In genomic region chr4:148015468-148015867, GRCh38 we compare ENCODE assay signal across 16 cellular contexts.
DNase-seq lines count a peak whose midpoint lies in the region; FAIRE-seq and TF ChIP-seq lines count a peak whose summit lies in the region.
"Had no signal": no experiment of that assay in that cellular context is flagged by ENCODE, and none has a peak within 500 bp of the region (broad histone marks: within the 10 kb centered on the region; RNA-seq: fewer than 3 reads in every experiment).

No MANE protein-coding gene starts in this region.

- 96% methylated on average over 8 of the region's 8 CpGs for WGBS in mesenchymal stem cell

- no peak overlapping the region for H2BK12ac ChIP-seq in mesenchymal stem cell (ENCODE audit: low read length in 2 of 2)

- peaks cover 25% of the 10 kb centered on the region for H3K4me1 ChIP-seq in Caco-2
- H3K4me1 ChIP-seq in HUES48 (ENCODE audit: control insufficient read depth, insufficient read depth, low read length), result peaks cover 12% of the 10 kb centered on the region
- peaks cover 2 to 12% of the 10 kb centered on the region in 2 donors for H3K4me1 ChIP-seq in kidney (ENCODE audit: control insufficient read depth in 1 of 2, insufficient read depth in 1 of 2, low read depth in 1 of 2, low read length in 2 of 2)
- H3K4me1 ChIP-seq in mesenchymal stem cell (ENCODE audit: control insufficient read depth, insufficient read depth, low read depth, low read length), result peaks cover 4% of the 10 kb centered on the region

- no peak overlapping the region for H4K91ac ChIP-seq in mesenchymal stem cell (ENCODE audit: low read length)

- H3K79me1 ChIP-seq in mesenchymal stem cell (replicated peaks; ENCODE audit: low read length, poor library complexity, severe bottlenecking), result peaks cover 19% of the 10 kb centered on the region

- CTCF ChIA-PET in Caco-2 (lab: Charles Lee) (no interaction called here), MCF 10A (lab: Yijun Ruan, JAX) (interaction anchor here (0.8 to 0.9 kb wide), 2 partner anchors 44 to 144 kb away, joined by 3 read pairs; no protein-coding TSS in a partner anchor)

- peak overlapping the region; percentile 18 for H2AK5ac ChIP-seq in mesenchymal stem cell (ENCODE audit: low read length, severe bottlenecking)

- H3K9me3 Mint-ChIP-seq in Caco-2 (ENCODE audit: unreplicated experiment), result no peaks in the 10 kb centered on the region
- no peaks in the 10 kb centered on the region for H3K9me3 Mint-ChIP-seq in MCF 10A (ENCODE audit: unreplicated experiment)
- H3K9me3 Mint-ChIP-seq: H9, IgD-negative memory B cell had no signal

- POLR2A ChIA-PET in Caco-2 (lab: Charles Lee) (no interaction called here), MCF 10A (lab: Yijun Ruan, JAX) (interaction anchor here (2.7 kb wide), 1 partner anchor 9 kb away, joined by 7 read pairs; no protein-coding TSS in a partner anchor)

- no peak for DNase-seq in Caco-2
- DNase-seq in kidney, result no peak
- DNase-seq in mesenchymal stem cell, result no peak
- no peak for DNase-seq in RPMI8226
- DNase-seq in MCF 10A (ENCODE audit: unreplicated experiment), result no peak
- no peak for DNase-seq in superior temporal gyrus (ENCODE audit: extremely low spot score)
- DNase-seq: 8988T; Calu3; CD4-positive, CD25-positive, alpha-beta regulatory T cell; DMS 273 treated with DMSO at 0.1 percent for 48 hours; GOT3; H9 had no signal

- no peak overlapping the region for H2BK120ac ChIP-seq in mesenchymal stem cell (ENCODE audit: low read depth, low read length)

- H3K4me3 Mint-ChIP-seq in Caco-2 (ENCODE audit: unreplicated experiment) (no peak overlapping the region), MCF 10A (ENCODE audit: unreplicated experiment) (no peak overlapping the region)
- H3K4me3 Mint-ChIP-seq: CD4-positive, CD25-positive, alpha-beta regulatory T cell; H9; IgD-negative memory B cell had no signal

- H3K23ac ChIP-seq in mesenchymal stem cell (ENCODE audit: low read length in 2 of 2), result no peak overlapping the region

- H3K27me3 Mint-ChIP-seq in Caco-2 (ENCODE audit: insufficient read depth, unreplicated experiment) (no peaks in the 10 kb centered on the region), MCF 10A (ENCODE audit: insufficient read depth, unreplicated experiment) (no peaks in the 10 kb centered on the region)
- H3K27me3 Mint-ChIP-seq: CD4-positive, CD25-positive, alpha-beta regulatory T cell; IgD-negative memory B cell had no signal

- FAIRE-seq in kidney (lab: Jason Lieb, UNC), result no peak
- FAIRE-seq: GM18507 had no signal

- H3K4me2 ChIP-seq in mesenchymal stem cell (ENCODE audit: low read length, poor library complexity, severe bottlenecking), result no peak overlapping the region

- H3K27me3 ChIP-seq in Caco-2 (replicated peaks; ENCODE audit: control insufficient read depth, insufficient read depth, low read length) (no peaks in the 10 kb centered on the region), HUES48 (ENCODE audit: control insufficient read depth, insufficient read depth, low read length) (no peaks in the 10 kb centered on the region), mesenchymal stem cell (ENCODE audit: control insufficient read depth in 1 of 2, insufficient read depth in 1 of 2, low read length in 2 of 2) (no peaks in the 10 kb centered on the region)
- H3K27me3 ChIP-seq: BLaER1 treated with 17β-estradiol and CSF1 and Interleukin-3, amounts not matched to agents 10 nM and 100 nM had no signal

- H3K27ac ChIP-seq in HUES48 (ENCODE audit: low read depth, low read length) (peak overlapping the region; percentile 49), kidney (ENCODE audit: low read depth in 2 of 2, low read length in 2 of 2) (peak overlapping the region; percentile 10 to 34), mesenchymal stem cell (ENCODE audit: low read length, poor library complexity, severe bottlenecking) (peak overlapping the region; percentile 11)
- H3K27ac ChIP-seq: BLaER1 treated with 17β-estradiol and CSF1 and Interleukin-3, amounts not matched to agents 10 nM and 100 nM had no signal

- H3K4ac ChIP-seq in mesenchymal stem cell (ENCODE audit: low read depth in 1 of 2, low read length in 2 of 2), result no peak overlapping the region

- no peak overlapping the region for H3K14ac ChIP-seq in mesenchymal stem cell (ENCODE audit: low read length in 2 of 2)

- no peaks in the 10 kb centered on the region for H3K36me3 Mint-ChIP-seq in Caco-2 (ENCODE audit: insufficient read depth, unreplicated experiment)
- peaks cover 12% of the 10 kb centered on the region for H3K36me3 Mint-ChIP-seq in MCF 10A (ENCODE audit: insufficient read depth, unreplicated experiment)
- H3K36me3 Mint-ChIP-seq: IgD-negative memory B cell had no signal

- H3K27ac Mint-ChIP-seq in Caco-2 (ENCODE audit: unreplicated experiment) (peak overlapping the region; percentile 55), MCF 10A (ENCODE audit: low read depth, unreplicated experiment) (no peak overlapping the region)
- H3K27ac Mint-ChIP-seq: CD4-positive, CD25-positive, alpha-beta regulatory T cell had no signal

- no peak overlapping the region for H2AFZ ChIP-seq in mesenchymal stem cell (ENCODE audit: low read depth, low read length)

- intact Hi-C loops in Caco-2 (cut with micrococcal nuclease; ENCODE audit: unreplicated experiment) (no loop called here), kidney (cut with DNase I) (no loop called here), MCF 10A (cut with micrococcal nuclease) (no loop called here)

- H2BK15ac ChIP-seq in mesenchymal stem cell (ENCODE audit: low read depth, poor library complexity, severe bottlenecking), result no peak overlapping the region

- H3K36me3 ChIP-seq in Caco-2 (ENCODE audit: control insufficient read depth, insufficient read depth, low read length) (no peaks in the 10 kb centered on the region), HUES48 (ENCODE audit: control insufficient read depth, insufficient read depth, low read length) (no peaks in the 10 kb centered on the region), kidney (ENCODE audit: control insufficient read depth in 1 of 2, insufficient read depth in 2 of 2, low read length in 2 of 2) (no peaks in the 10 kb centered on the region), mesenchymal stem cell (ENCODE audit: control insufficient read depth in 1 of 2, insufficient read depth in 2 of 2, low read depth in 1 of 2, low read length in 2 of 2) (peaks cover 2 to 4% of the 10 kb centered on the region in 2 experiments)

- no peak overlapping the region for H2BK5ac ChIP-seq in mesenchymal stem cell (ENCODE audit: low read depth, low read length, poor library complexity, severe bottlenecking)

- H4K8ac ChIP-seq in mesenchymal stem cell (ENCODE audit: low read length), result no peak overlapping the region

- H3K18ac ChIP-seq in mesenchymal stem cell (ENCODE audit: low read depth in 1 of 2, low read length in 2 of 2), result no peak overlapping the region

- H3K4me1 Mint-ChIP-seq in Caco-2 (ENCODE audit: low read depth, unreplicated experiment) (peaks cover 14% of the 10 kb centered on the region), MCF 10A (ENCODE audit: insufficient read depth, unreplicated experiment) (peaks cover 10% of the 10 kb centered on the region)
- H3K4me1 Mint-ChIP-seq: IgD-negative memory B cell had no signal

- H3K9ac ChIP-seq in HUES48 (ENCODE audit: low read depth, low read length), result no peak overlapping the region
- H3K9ac ChIP-seq in kidney (ENCODE audit: low read length in 2 of 2), result no peak overlapping the region
- no peak overlapping the region for H3K9ac ChIP-seq in mesenchymal stem cell (ENCODE audit: low read length)
- H3K9ac ChIP-seq: BLaER1 treated with 17β-estradiol and CSF1 and Interleukin-3, amounts not matched to agents 10 nM and 100 nM had no signal

- TF ChIP-seq CTCF in Caco-2 (IDR thresholded peaks at IDR 0.05; ENCODE audit: insufficient read depth in 1 of 2, low read depth in 1 of 2, low read length in 1 of 2, severe bottlenecking in 1 of 2, unreplicated experiment in 1 of 2), result no peak
- no peak for TF ChIP-seq CTCF in kidney (IDR thresholded peaks at IDR 0.05; ENCODE audit: borderline replicate concordance, extremely low read depth, insufficient read depth)
- TF ChIP-seq CTCF in MCF 10A (IDR thresholded peaks at IDR 0.05; ENCODE audit: unreplicated experiment), result no peak

- BruUV-seq in Caco-2 (replicated peaks; lab: Mats Ljungman, UMichigan) (no TSS peak), MCF 10A (replicated peaks; lab: Mats Ljungman, UMichigan) (no TSS peak)

- H3K4me3 ChIP-seq in Caco-2 (ENCODE audit: low read depth, low read length), result no peak overlapping the region
- no peak overlapping the region for H3K4me3 ChIP-seq in HUES48 (ENCODE audit: low read depth, low read length)
- H3K4me3 ChIP-seq in kidney (ENCODE audit: low read length in 2 of 2), result no peak overlapping the region
- H3K4me3 ChIP-seq in mesenchymal stem cell (ENCODE audit: insufficient read depth in 1 of 2, low read depth in 1 of 2, low read length in 2 of 2), result no peak overlapping the region
- H3K4me3 ChIP-seq: BLaER1 treated with 17β-estradiol and CSF1 and Interleukin-3, amounts not matched to agents 10 nM and 100 nM had no signal

- H3K9me3 ChIP-seq in Caco-2 (no peaks in the 10 kb centered on the region), HUES48 (ENCODE audit: control insufficient read depth, insufficient read depth, low read length) (no peaks in the 10 kb centered on the region), kidney (ENCODE audit: control insufficient read depth in 1 of 2, low read length in 2 of 2) (no peaks in the 10 kb centered on the region), mesenchymal stem cell (ENCODE audit: control insufficient read depth, low read length) (no peaks in the 10 kb centered on the region)
